Comparison of ENCODE assay signal across 1 cellular context in the genomic region with DNA sequence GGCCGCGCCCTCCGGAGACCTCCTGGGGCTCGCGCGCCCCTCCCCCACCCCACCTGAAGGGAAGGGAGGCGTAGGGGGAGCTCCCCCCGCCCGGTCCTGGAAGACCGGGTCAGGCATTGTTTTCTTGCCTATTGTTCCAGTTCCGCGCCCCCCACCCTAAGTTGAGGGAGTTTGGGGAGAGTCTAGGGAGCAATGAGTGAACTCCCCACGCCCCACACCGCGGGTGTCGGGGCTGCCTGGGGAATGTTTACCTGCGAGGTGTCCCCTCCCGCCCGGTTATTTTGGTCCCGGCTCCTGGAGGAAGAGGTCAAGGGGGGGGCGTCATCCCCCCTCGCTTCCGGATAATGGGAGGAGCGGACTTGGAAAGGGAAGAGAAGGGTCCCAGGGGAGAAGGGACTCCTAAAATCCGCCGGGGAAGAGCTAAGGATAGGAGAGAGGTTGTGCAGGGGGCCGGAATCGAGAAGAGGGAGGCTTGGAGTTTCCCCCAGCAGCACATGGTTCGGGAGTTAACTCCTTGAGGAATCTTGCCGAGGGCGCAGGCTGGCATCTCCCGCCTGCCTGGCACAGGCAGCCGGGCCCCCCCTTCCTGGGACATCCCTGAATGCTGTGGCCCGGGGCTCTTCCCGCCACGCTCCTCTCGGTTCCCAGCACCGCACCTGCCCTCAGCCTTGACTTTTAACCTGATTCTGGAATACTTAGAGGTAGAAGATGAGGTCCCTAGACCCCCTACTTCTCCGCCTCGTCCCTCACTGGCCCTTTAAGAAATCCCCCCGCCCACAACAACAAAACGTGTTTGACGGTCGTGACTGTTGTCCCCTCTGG.
TF ChIP-seq lines count a peak whose summit lies in the region.

No MANE protein-coding gene starts in this region.

TF ChIP-seq in GM12878, 131 proteins besides CTCF, POLR2A, EP300 and RAD21 (continues in another document):
- TF ChIP-seq TAF1 (IDR thresholded peaks at IDR 0.05; ENCODE audit: borderline replicate concordance, low read depth, low read length), result no peak
- TF ChIP-seq, protein P1, sequence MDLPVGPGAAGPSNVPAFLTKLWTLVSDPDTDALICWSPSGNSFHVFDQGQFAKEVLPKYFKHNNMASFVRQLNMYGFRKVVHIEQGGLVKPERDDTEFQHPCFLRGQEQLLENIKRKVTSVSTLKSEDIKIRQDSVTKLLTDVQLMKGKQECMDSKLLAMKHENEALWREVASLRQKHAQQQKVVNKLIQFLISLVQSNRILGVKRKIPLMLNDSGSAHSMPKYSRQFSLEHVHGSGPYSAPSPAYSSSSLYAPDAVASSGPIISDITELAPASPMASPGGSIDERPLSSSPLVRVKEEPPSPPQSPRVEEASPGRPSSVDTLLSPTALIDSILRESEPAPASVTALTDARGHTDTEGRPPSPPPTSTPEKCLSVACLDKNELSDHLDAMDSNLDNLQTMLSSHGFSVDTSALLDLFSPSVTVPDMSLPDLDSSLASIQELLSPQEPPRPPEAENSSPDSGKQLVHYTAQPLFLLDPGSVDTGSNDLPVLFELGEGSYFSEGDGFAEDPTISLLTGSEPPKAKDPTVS (IDR thresholded peaks at IDR 0.05; ENCODE audit: low read depth, low read length), result no peak
- no peak for TF ChIP-seq NFYA (IDR thresholded peaks at IDR 0.05; ENCODE audit: borderline replicate concordance, low read depth, low read length)
- TF ChIP-seq, protein P2, sequence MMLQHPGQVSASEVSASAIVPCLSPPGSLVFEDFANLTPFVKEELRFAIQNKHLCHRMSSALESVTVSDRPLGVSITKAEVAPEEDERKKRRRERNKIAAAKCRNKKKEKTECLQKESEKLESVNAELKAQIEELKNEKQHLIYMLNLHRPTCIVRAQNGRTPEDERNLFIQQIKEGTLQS (IDR thresholded peaks at IDR 0.05; ENCODE audit: borderline replicate concordance, extremely low read depth, low read depth, low read length), result no peak
- TF ChIP-seq JUND (IDR thresholded peaks at IDR 0.05; ENCODE audit: low read depth, low read length), result no peak
- no peak for TF ChIP-seq SREBF2 (IDR thresholded peaks at IDR 0.05; ENCODE audit: low read length)
- TF ChIP-seq YY1 (IDR thresholded peaks at IDR 0.05; ENCODE audit: low read depth, low read length), result no peak
- no peak for TF ChIP-seq RB1 (IDR thresholded peaks at IDR 0.05; ENCODE audit: borderline replicate concordance)
- no peak for TF ChIP-seq STAT1 (conservative IDR thresholded peaks at IDR 0.05)
- no peak for TF ChIP-seq STAT3 (IDR thresholded peaks at IDR 0.05; ENCODE audit: low read depth, low read length)
- TF ChIP-seq, protein P3, sequence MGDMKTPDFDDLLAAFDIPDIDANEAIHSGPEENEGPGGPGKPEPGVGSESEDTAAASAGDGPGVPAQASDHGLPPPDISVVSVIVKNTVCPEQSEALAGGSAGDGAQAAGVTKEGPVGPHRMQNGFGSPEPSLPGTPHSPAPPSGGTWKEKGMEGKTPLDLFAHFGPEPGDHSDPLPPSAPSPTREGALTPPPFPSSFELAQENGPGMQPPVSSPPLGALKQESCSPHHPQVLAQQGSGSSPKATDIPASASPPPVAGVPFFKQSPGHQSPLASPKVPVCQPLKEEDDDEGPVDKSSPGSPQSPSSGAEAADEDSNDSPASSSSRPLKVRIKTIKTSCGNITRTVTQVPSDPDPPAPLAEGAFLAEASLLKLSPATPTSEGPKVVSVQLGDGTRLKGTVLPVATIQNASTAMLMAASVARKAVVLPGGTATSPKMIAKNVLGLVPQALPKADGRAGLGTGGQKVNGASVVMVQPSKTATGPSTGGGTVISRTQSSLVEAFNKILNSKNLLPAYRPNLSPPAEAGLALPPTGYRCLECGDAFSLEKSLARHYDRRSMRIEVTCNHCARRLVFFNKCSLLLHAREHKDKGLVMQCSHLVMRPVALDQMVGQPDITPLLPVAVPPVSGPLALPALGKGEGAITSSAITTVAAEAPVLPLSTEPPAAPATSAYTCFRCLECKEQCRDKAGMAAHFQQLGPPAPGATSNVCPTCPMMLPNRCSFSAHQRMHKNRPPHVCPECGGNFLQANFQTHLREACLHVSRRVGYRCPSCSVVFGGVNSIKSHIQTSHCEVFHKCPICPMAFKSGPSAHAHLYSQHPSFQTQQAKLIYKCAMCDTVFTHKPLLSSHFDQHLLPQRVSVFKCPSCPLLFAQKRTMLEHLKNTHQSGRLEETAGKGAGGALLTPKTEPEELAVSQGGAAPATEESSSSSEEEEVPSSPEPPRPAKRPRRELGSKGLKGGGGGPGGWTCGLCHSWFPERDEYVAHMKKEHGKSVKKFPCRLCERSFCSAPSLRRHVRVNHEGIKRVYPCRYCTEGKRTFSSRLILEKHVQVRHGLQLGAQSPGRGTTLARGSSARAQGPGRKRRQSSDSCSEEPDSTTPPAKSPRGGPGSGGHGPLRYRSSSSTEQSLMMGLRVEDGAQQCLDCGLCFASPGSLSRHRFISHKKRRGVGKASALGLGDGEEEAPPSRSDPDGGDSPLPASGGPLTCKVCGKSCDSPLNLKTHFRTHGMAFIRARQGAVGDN (IDR thresholded peaks at IDR 0.05), result no peak
- TF ChIP-seq IRF4 (IDR thresholded peaks at IDR 0.05; ENCODE audit: low read depth, low read length), result no peak
- TF ChIP-seq HCFC1 (IDR thresholded peaks at IDR 0.05; ENCODE audit: low read length), result no peak
- no peak for TF ChIP-seq SPI1 (IDR thresholded peaks at IDR 0.05; ENCODE audit: borderline replicate concordance, insufficient read depth, low read depth, low read length)
- TF ChIP-seq NBN (IDR thresholded peaks at IDR 0.05), result no peak
- no peak for TF ChIP-seq POU2F2 (IDR thresholded peaks at IDR 0.05; ENCODE audit: borderline replicate concordance, low read depth, low read length)
- TF ChIP-seq MYB (IDR thresholded peaks at IDR 0.05; ENCODE audit: borderline replicate concordance, low read depth, low read length), result no peak
- peak; percentile 76 for TF ChIP-seq EED (IDR thresholded peaks at IDR 0.05; ENCODE audit: low read depth)
- no peak for TF ChIP-seq TCF12 (IDR thresholded peaks at IDR 0.05; ENCODE audit: low read depth, low read length)
- TF ChIP-seq, protein P4, sequence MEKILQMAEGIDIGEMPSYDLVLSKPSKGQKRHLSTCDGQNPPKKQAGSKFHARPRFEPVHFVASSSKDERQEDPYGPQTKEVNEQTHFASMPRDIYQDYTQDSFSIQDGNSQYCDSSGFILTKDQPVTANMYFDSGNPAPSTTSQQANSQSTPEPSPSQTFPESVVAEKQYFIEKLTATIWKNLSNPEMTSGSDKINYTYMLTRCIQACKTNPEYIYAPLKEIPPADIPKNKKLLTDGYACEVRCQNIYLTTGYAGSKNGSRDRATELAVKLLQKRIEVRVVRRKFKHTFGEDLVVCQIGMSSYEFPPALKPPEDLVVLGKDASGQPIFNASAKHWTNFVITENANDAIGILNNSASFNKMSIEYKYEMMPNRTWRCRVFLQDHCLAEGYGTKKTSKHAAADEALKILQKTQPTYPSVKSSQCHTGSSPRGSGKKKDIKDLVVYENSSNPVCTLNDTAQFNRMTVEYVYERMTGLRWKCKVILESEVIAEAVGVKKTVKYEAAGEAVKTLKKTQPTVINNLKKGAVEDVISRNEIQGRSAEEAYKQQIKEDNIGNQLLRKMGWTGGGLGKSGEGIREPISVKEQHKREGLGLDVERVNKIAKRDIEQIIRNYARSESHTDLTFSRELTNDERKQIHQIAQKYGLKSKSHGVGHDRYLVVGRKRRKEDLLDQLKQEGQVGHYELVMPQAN (conservative IDR thresholded peaks at IDR 0.05), result peak; percentile 38
- no peak for TF ChIP-seq KLF5 (IDR thresholded peaks at IDR 0.05; ENCODE audit: partially characterized antibody)
- no peak for TF ChIP-seq LARP7 (IDR thresholded peaks at IDR 0.05)
- no peak for TF ChIP-seq BMI1 (IDR thresholded peaks at IDR 0.05; ENCODE audit: borderline replicate concordance)
- TF ChIP-seq ZZZ3 (IDR thresholded peaks at IDR 0.05; ENCODE audit: control insufficient read depth, insufficient read length, low read depth), result no peak
- peak; percentile 8; the same call in 1 of the 2 replicates for TF ChIP-seq GATAD2B (conservative IDR thresholded peaks at IDR 0.05; ENCODE audit: low read depth)
- no peak for TF ChIP-seq ZNF217 (IDR thresholded peaks at IDR 0.05)
- TF ChIP-seq SMAD5 (IDR thresholded peaks at IDR 0.05; ENCODE audit: low read depth), result no peak
- TF ChIP-seq, protein P5, sequence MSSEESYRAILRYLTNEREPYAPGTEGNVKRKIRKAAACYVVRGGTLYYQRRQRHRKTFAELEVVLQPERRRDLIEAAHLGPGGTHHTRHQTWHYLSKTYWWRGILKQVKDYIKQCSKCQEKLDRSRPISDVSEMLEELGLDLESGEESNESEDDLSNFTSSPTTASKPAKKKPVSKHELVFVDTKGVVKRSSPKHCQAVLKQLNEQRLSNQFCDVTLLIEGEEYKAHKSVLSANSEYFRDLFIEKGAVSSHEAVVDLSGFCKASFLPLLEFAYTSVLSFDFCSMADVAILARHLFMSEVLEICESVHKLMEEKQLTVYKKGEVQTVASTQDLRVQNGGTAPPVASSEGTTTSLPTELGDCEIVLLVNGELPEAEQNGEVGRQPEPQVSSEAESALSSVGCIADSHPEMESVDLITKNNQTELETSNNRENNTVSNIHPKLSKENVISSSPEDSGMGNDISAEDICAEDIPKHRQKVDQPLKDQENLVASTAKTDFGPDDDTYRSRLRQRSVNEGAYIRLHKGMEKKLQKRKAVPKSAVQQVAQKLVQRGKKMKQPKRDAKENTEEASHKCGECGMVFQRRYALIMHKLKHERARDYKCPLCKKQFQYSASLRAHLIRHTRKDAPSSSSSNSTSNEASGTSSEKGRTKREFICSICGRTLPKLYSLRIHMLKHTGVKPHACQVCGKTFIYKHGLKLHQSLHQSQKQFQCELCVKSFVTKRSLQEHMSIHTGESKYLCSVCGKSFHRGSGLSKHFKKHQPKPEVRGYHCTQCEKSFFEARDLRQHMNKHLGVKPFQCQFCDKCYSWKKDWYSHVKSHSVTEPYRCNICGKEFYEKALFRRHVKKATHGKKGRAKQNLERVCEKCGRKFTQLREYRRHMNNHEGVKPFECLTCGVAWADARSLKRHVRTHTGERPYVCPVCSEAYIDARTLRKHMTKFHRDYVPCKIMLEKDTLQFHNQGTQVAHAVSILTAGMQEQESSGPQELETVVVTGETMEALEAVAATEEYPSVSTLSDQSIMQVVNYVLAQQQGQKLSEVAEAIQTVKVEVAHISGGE (CRISPR knock-in tag; IDR thresholded peaks at IDR 0.05), result no peak
- TF ChIP-seq MTA2 (IDR thresholded peaks at IDR 0.05; ENCODE audit: low read depth), result no peak
- 0 out of 2 replicates have a peak, but pooled peaks have one; percentile 15 for TF ChIP-seq ATF7 (IDR thresholded peaks at IDR 0.05; ENCODE audit: low read depth)
- TF ChIP-seq RBBP5 (conservative IDR thresholded peaks at IDR 0.05), result no peak
- TF ChIP-seq PAX8 (IDR thresholded peaks at IDR 0.05), result no peak
- TF ChIP-seq KAT2A (conservative IDR thresholded peaks at IDR 0.05; ENCODE audit: control insufficient read depth, low read depth, low read length), result no peak
- TF ChIP-seq BRCA1 (IDR thresholded peaks at IDR 0.05; ENCODE audit: low read depth, low read length), result no peak
- TF ChIP-seq FOS (IDR thresholded peaks at IDR 0.05; ENCODE audit: borderline replicate concordance, extremely low read depth, insufficient read length), result no peak
- TF ChIP-seq, protein P6, sequence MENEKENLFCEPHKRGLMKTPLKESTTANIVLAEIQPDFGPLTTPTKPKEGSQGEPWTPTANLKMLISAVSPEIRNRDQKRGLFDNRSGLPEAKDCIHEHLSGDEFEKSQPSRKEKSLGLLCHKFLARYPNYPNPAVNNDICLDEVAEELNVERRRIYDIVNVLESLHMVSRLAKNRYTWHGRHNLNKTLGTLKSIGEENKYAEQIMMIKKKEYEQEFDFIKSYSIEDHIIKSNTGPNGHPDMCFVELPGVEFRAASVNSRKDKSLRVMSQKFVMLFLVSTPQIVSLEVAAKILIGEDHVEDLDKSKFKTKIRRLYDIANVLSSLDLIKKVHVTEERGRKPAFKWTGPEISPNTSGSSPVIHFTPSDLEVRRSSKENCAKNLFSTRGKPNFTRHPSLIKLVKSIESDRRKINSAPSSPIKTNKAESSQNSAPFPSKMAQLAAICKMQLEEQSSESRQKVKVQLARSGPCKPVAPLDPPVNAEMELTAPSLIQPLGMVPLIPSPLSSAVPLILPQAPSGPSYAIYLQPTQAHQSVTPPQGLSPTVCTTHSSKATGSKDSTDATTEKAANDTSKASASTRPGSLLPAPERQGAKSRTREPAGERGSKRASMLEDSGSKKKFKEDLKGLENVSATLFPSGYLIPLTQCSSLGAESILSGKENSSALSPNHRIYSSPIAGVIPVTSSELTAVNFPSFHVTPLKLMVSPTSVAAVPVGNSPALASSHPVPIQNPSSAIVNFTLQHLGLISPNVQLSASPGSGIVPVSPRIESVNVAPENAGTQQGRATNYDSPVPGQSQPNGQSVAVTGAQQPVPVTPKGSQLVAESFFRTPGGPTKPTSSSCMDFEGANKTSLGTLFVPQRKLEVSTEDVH (IDR thresholded peaks at IDR 0.05; ENCODE audit: low read depth, partially characterized antibody), result no peak
- TF ChIP-seq KDM1A (IDR thresholded peaks at IDR 0.05; ENCODE audit: borderline replicate concordance), result no peak
- TF ChIP-seq, protein P7, sequence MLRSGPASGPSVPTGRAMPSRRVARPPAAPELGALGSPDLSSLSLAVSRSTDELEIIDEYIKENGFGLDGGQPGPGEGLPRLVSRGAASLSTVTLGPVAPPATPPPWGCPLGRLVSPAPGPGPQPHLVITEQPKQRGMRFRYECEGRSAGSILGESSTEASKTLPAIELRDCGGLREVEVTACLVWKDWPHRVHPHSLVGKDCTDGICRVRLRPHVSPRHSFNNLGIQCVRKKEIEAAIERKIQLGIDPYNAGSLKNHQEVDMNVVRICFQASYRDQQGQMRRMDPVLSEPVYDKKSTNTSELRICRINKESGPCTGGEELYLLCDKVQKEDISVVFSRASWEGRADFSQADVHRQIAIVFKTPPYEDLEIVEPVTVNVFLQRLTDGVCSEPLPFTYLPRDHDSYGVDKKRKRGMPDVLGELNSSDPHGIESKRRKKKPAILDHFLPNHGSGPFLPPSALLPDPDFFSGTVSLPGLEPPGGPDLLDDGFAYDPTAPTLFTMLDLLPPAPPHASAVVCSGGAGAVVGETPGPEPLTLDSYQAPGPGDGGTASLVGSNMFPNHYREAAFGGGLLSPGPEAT (IDR thresholded peaks at IDR 0.05; ENCODE audit: low read depth), result peak; percentile 47
- TF ChIP-seq, protein P8, sequence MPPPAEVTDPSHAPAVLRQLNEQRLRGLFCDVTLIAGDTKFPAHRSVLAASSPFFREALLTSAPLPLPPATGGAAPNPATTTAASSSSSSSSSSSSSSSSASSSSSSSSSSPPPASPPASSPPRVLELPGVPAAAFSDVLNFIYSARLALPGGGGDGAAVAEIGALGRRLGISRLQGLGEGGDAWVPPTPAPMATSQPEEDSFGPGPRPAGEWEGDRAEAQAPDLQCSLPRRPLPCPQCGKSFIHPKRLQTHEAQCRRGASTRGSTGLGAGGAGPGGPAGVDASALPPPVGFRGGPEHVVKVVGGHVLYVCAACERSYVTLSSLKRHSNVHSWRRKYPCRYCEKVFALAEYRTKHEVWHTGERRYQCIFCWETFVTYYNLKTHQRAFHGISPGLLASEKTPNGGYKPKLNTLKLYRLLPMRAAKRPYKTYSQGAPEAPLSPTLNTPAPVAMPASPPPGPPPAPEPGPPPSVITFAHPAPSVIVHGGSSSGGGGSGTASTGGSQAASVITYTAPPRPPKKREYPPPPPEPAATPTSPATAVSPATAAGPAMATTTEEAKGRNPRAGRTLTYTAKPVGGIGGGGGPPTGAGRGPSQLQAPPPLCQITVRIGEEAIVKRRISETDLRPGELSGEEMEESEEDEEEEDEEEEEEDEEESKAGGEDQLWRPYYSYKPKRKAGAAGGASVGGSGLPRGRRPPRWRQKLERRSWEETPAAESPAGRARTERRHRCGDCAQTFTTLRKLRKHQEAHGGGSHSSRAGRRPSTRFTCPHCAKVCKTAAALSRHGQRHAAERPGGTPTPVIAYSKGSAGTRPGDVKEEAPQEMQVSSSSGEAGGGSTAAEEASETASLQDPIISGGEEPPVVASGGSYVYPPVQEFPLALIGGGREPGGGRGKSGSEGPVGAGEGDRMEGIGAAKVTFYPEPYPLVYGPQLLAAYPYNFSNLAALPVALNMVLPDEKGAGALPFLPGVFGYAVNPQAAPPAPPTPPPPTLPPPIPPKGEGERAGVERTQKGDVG (CRISPR knock-in tag; IDR thresholded peaks at IDR 0.05), result no peak
- TF ChIP-seq SMARCA5 (IDR thresholded peaks at IDR 0.05), result no peak
